ENCODE assay signal across 8 cellular contexts in the genomic region with DNA sequence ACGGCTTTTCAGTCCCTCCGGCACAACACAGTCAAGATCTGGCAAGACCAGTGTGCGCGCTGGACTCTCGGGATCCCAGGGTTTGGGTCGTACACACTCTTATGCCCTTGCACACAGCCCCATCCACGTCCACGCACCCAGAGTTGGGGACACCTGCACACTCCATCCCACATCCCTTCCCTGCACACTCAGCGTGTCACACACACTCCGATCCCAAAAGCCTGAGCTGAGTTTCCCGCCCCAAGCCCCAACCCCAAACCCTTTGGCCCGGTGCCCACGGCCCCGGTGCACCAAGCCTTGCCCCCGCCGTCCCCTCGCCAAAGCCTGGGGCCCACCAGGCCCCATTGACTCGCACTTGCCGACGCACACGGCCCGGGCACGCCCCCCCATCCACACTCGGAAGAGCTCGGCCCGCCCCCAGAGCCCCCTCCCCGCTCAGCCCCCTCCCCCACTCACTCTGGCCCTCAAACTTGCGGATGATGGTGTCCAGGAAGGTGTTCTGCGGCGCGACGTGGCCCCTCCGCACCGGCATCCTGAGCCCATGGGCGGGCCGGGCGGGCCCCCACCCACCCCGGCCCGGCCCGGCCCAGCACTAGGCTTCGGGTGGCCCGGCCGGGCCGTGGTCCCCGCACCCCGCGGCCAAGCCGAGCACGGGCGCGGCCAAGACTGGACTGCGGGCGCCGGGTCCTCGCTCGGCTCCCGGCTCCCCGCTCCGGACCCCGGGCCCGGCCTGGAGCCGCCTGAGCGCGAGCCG. TPM values are rescaled to one million over a fixed set of nuclear protein-coding genes. Genes with fewer than 3 reads are reported as not detected.
DNase-seq lines count a peak whose midpoint lies in the region; TF ChIP-seq lines count a peak whose summit lies in the region.

No MANE protein-coding gene starts in this region.

- H3K4me1 Mint-ChIP-seq in glutamatergic neuron (ENCODE audit: low read depth, unreplicated experiment), result peaks cover 33% of the 10 kb centered on the region

- H3K27me3 ChIP-seq in NT2/D1 (ENCODE audit: insufficient read depth, insufficient read length), result peaks cover 57% of the 10 kb centered on the region
- peaks cover 23% of the 10 kb centered on the region for H3K27me3 ChIP-seq in smooth muscle cell (ENCODE audit: low read depth)

- H3K36me3 ChIP-seq in NT2/D1 (ENCODE audit: insufficient read depth, insufficient read length, low read length), result no peaks in the 10 kb centered on the region
- no peaks in the 10 kb centered on the region for H3K36me3 ChIP-seq in smooth muscle cell (ENCODE audit: low read depth)

- H3K4me3 Mint-ChIP-seq in glutamatergic neuron (ENCODE audit: unreplicated experiment), result peak overlapping the region; percentile 94

- H3K9ac ChIP-seq in NT2/D1 (ENCODE audit: insufficient read length, low read depth) (peak overlapping the region; percentile 63), smooth muscle cell (ENCODE audit: low read depth) (no peak overlapping the region)

- no peak overlapping the region for H2AFZ ChIP-seq in smooth muscle cell (ENCODE audit: low read depth)

- no peaks in the 10 kb centered on the region for H4K20me1 ChIP-seq in smooth muscle cell (ENCODE audit: low read depth)

- no peaks in the 10 kb centered on the region for H3K79me2 ChIP-seq in smooth muscle cell (ENCODE audit: low read depth)

- WGBS in smooth muscle cell (ENCODE audit: low lambda C conversion rate), result 17% methylated on average over 18 of the region's 65 CpGs

- H3K4me3 ChIP-seq in NT2/D1 (ENCODE audit: insufficient read length, low read depth), result peak overlapping the region; percentile 41
- H3K4me3 ChIP-seq in smooth muscle cell, result peak overlapping the region; percentile 36

- TF ChIP-seq CTCF in glutamatergic neuron (IDR thresholded peaks at IDR 0.05; ENCODE audit: partially characterized antibody, unreplicated experiment) (no peak), smooth muscle cell (IDR thresholded peaks at IDR 0.05; ENCODE audit: borderline replicate concordance, insufficient read depth, poor library complexity, severe bottlenecking) (no peak)

- peak; percentile 67 for DNase-seq in NCI-H748 (lab: John Stamatoyannopoulos, UW; ENCODE audit: unreplicated experiment)
- no peak for DNase-seq in NCI-H748 treated with DMSO at 0.1 percent for 48 hours (lab: John Stamatoyannopoulos, UW)
- no peak for DNase-seq in NT2/D1 (ENCODE audit: low read depth, low spot score)
- DNase-seq in glutamatergic neuron, result no peak
- DNase-seq in smooth muscle cell (lab: John Stamatoyannopoulos, UW; ENCODE audit: unreplicated experiment), result no peak
- DNase-seq in NCI-H510A treated with DMSO at 0.1 percent for 48 hours (lab: John Stamatoyannopoulos, UW), result no peak
- DNase-seq in globus pallidus (ENCODE audit: low spot score), result no peak
- no peak for DNase-seq in stimulated activated CD4-positive, alpha-beta T cell treated with anti-CD3 and anti-CD28 coated beads, Interleukin-15, amount 100 ng/mL, for 24 hours

- peak overlapping the region; percentile 74 for H3K4me2 ChIP-seq in smooth muscle cell

- H3K27ac ChIP-seq in smooth muscle cell (ENCODE audit: low read depth), result no peak overlapping the region

- no peaks in the 10 kb centered on the region for H3K36me3 Mint-ChIP-seq in glutamatergic neuron (ENCODE audit: unreplicated experiment)

- H3K27me3 Mint-ChIP-seq in glutamatergic neuron (ENCODE audit: unreplicated experiment), result peaks cover 23% of the 10 kb centered on the region

- peak overlapping the region; percentile 93 for H3K27ac Mint-ChIP-seq in glutamatergic neuron (ENCODE audit: unreplicated experiment)

- H3K9me3 Mint-ChIP-seq in glutamatergic neuron (ENCODE audit: unreplicated experiment), result peaks cover 32% of the 10 kb centered on the region

- H3K9me3 ChIP-seq in NT2/D1 (ENCODE audit: insufficient read depth, low read length), result no peaks in the 10 kb centered on the region
- H3K9me3 ChIP-seq in smooth muscle cell (replicated peaks; ENCODE audit: low read depth), result no peaks in the 10 kb centered on the region

- H3K4me1 ChIP-seq in NT2/D1 (ENCODE audit: insufficient read depth, insufficient read length) (peaks cover 24% of the 10 kb centered on the region), smooth muscle cell (ENCODE audit: low read depth) (peaks cover 32% of the 10 kb centered on the region)

- peaks cover 10% of the 10 kb centered on the region for H3F3A ChIP-seq in smooth muscle cell (ENCODE audit: low read depth)

RNA-seq across cellular contexts. Expression of gene KCNH2, which starts 0.6 kb away (rescaled TPM):
- total RNA-seq in glutamatergic neuron (ENCODE audit: unreplicated experiment) (73.7 TPM), smooth muscle cell (12.9 and 13.3 TPM in 2 replicates)
- polyA plus RNA-seq in smooth muscle cell, result 32.1 and 37.7 TPM in 2 replicates

RNA-seq across cellular contexts. Expression of gene NOS3, which starts 13.3 kb away (rescaled TPM):
- 0.86 TPM for total RNA-seq in glutamatergic neuron (ENCODE audit: unreplicated experiment)
- 3.4 and 6.2 TPM in 2 replicates for total RNA-seq in smooth muscle cell
- 7.8 and 11.7 TPM in 2 replicates for polyA plus RNA-seq in smooth muscle cell

RNA-seq across cellular contexts. Expression of gene ATG9B, which starts 46.7 kb away (rescaled TPM):
- total RNA-seq in glutamatergic neuron (ENCODE audit: unreplicated experiment) (9.4 TPM), smooth muscle cell (1.7 and 2.6 TPM in 2 replicates)
- polyA plus RNA-seq in smooth muscle cell, result 6.5 and 16.6 TPM in 2 replicates

RNA-seq across cellular contexts. Expression of gene ABCB8, which starts 50.7 kb away (rescaled TPM):
- total RNA-seq in glutamatergic neuron (ENCODE audit: unreplicated experiment), result 57.1 TPM
- 17.3 and 23.4 TPM in 2 replicates for total RNA-seq in smooth muscle cell
- polyA plus RNA-seq in smooth muscle cell, result 24.2 and 27.0 TPM in 2 replicates
